ENCODE assay signal across 8 cellular contexts in genomic region chr19:39341720-39342604, GRCh38. TPM values are rescaled to one million over a fixed set of nuclear protein-coding genes. Genes with fewer than 3 reads are reported as not detected.
DNase-seq lines count a peak whose midpoint lies in the region; ATAC-seq and TF ChIP-seq lines count a peak whose summit lies in the region.

A gene with protein sequence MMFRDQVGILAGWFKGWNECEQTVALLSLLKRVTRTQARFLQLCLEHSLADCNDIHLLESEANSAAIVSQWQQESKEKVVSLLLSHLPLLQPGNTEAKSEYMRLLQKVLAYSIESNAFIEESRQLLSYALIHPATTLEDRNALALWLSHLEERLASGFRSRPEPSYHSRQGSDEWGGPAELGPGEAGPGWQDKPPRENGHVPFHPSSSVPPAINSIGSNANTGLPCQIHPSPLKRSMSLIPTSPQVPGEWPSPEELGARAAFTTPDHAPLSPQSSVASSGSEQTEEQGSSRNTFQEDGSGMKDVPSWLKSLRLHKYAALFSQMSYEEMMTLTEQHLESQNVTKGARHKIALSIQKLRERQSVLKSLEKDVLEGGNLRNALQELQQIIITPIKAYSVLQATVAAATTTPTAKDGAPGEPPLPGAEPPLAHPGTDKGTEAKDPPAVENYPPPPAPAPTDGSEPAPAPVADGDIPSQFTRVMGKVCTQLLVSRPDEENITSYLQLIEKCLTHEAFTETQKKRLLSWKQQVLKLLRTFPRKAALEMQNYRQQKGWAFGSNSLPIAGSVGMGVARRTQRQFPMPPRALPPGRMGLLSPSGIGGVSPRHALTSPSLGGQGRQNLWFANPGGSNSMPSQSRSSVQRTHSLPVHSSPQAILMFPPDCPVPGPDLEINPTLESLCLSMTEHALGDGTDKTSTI (plus strand): TSS chr19:39342421. CDS start chr19:39356894, 14,473 bp downstream.

- DNase-seq in CD4-positive, alpha-beta memory T cell: peak; percentile 99 to 100 (median 99)
- DNase-seq in NCI-H82 (lab: John Stamatoyannopoulos, UW) (peak; percentile 100), dorsolateral prefrontal cortex (peak; percentile 97 to 100 (median 98)), lower leg skin (ENCODE audit: low spot score in 2 of 2) (peak; percentile 97 to 100)
- DNase-seq in activated CD4-positive, alpha-beta memory T cell treated with anti-CD3 and anti-CD28 coated beads for 36 hours: peak; percentile 100
- peak; percentile 98 to 99 for DNase-seq in stimulated activated CD4-positive, alpha-beta T cell treated with anti-CD3 and anti-CD28 coated beads, Interleukin-4, amount 100 ng/mL, for 48 hours (ENCODE audit: low read depth in 2 of 2)

- H3K4me1 ChIP-seq in CD4-positive, alpha-beta memory T cell (ENCODE audit: insufficient read depth, low read length): peaks cover 64% of the 10 kb centered on the region

- ATAC-seq in GM19438 (IDR thresholded peaks at IDR 0.05; ENCODE audit: low read depth, unreplicated experiment): peak; percentile 89
- peak; percentile 67 for ATAC-seq in HG03575 (IDR thresholded peaks at IDR 0.05; ENCODE audit: extremely low read depth, insufficient number of reproducible peaks, low FRiP score, unreplicated experiment)

- no peaks in the 10 kb centered on the region for H3K9me3 Mint-ChIP-seq in CD4-positive, alpha-beta memory T cell
- no peaks in the 10 kb centered on the region for H3K9me3 Mint-ChIP-seq in activated CD4-positive, alpha-beta memory T cell treated with anti-CD3 and anti-CD28 coated beads for 36 hours

- WGBS in lower leg skin, 2 donors: 1% methylated on average over 16 to 71 of the region's 105 CpGs

- peak within 1 kb of the TSS; percentile 91 to 98 (median 95) for H3K27ac Mint-ChIP-seq in CD4-positive, alpha-beta memory T cell
- H3K27ac Mint-ChIP-seq in activated CD4-positive, alpha-beta memory T cell treated with anti-CD3 and anti-CD28 coated beads for 36 hours: peak within 1 kb of the TSS; percentile 91

- CTCF ChIA-PET in CD4-positive, alpha-beta memory T cell (lab: Charles Lee; ENCODE audit: partially characterized antibody): interaction anchor here (0.8 to 1.9 kb wide), 6 partner anchors 11 to 94 kb away, joined by 3 to 5 read pairs (median 4); partner anchors contain the start of gene RPS16
- CTCF ChIA-PET in activated CD4-positive, alpha-beta memory T cell treated with anti-CD3 and anti-CD28 coated beads for 36 hours (lab: Charles Lee): interaction anchor here (0.6 to 2.0 kb wide), 15 partner anchors 9 to 503 kb away, joined by 3 to 11 read pairs (median 3); partner anchors contain the start of genes MED29, PAF1 and RPS16

- H3K27ac ChIP-seq in CD4-positive, alpha-beta memory T cell (ENCODE audit: low read depth, low read length): peak within 1 kb of the TSS; percentile 78
- H3K27ac ChIP-seq in dorsolateral prefrontal cortex: peak within 1 kb of the TSS; percentile 59 to 99 (median 91)

- TF ChIP-seq CTCF in dorsolateral prefrontal cortex (IDR thresholded peaks at IDR 0.05 in 54 of 56, conservative IDR thresholded peaks at IDR 0.05 in 2 of 56; ENCODE audit: low read depth in 1 of 56, partially characterized antibody in 56 of 56) (peak; percentile 82 to 98 (median 92)), lower leg skin (IDR thresholded peaks at IDR 0.05) (peak in 1 of 3 donors; percentile 28)

- peak within 1 kb of the TSS; percentile 86 to 91 for H3K4me3 ChIP-seq in CD4-positive, alpha-beta memory T cell (ENCODE audit: low read length in 2 of 2)
- H3K4me3 ChIP-seq in dorsolateral prefrontal cortex (peak within 1 kb of the TSS; percentile 62 to 98 (median 85)), lower leg skin (ENCODE audit: low read depth, poor library complexity, severe bottlenecking) (peak within 1 kb of the TSS; percentile 73)

- POLR2A ChIA-PET in CD4-positive, alpha-beta memory T cell (lab: Charles Lee; ENCODE audit: partially characterized antibody): interaction anchor here (0.6 to 3.7 kb wide), 18 partner anchors 8 to 104 kb away, joined by 3 to 29 read pairs (median 8); partner anchors contain the start of genes IFNL1, MED29, PAF1 and PLEKHG2
- POLR2A ChIA-PET in activated CD4-positive, alpha-beta memory T cell treated with anti-CD3 and anti-CD28 coated beads for 36 hours (lab: Charles Lee): interaction anchor here (0.6 to 1.6 kb wide), 8 partner anchors 14 to 94 kb away, joined by 3 to 8 read pairs (median 4); partner anchors contain the start of genes MED29, PAF1 and RPS16

- intact Hi-C loops in CD4-positive, alpha-beta memory T cell (cut with micrococcal nuclease): loop anchor here (1.0 to 5.0 kb wide), 5 partner anchors 49 to 480 kb away; partner anchors contain the start of genes MED29, PAF1, PAK4 and PLEKHG2
- intact Hi-C loops in activated CD4-positive, alpha-beta memory T cell treated with anti-CD3 and anti-CD28 coated beads for 36 hours (cut with micrococcal nuclease): loop anchor here (1.0 to 10.0 kb wide), 7 partner anchors 9 to 490 kb away; partner anchors contain the start of genes EID2B, MED29, PAF1 and PAK4
- intact Hi-C loops in dorsolateral prefrontal cortex (cut with DNase I): loop anchor here (2.0 to 5.0 kb wide), 2 partner anchors 49 to 65 kb away; partner anchors contain the start of genes MED29 (in 2 of the 2), PAF1 (in 2 of the 2) and ZFP36 (in 1 of the 2)
- intact Hi-C loops in lower leg skin (cut with DNase I; ENCODE audit: low total_unique reads): no loop called here

- H3K4me3 Mint-ChIP-seq in CD4-positive, alpha-beta memory T cell: peak within 1 kb of the TSS; percentile 87 to 99 (median 94)
- peak within 1 kb of the TSS; percentile 98 for H3K4me3 Mint-ChIP-seq in activated CD4-positive, alpha-beta memory T cell treated with anti-CD3 and anti-CD28 coated beads for 36 hours

- no peaks in the 10 kb centered on the region for H3K27me3 ChIP-seq in CD4-positive, alpha-beta memory T cell (ENCODE audit: insufficient read depth, low read length)
- no peaks in the 10 kb centered on the region for H3K27me3 ChIP-seq in dorsolateral prefrontal cortex

- TF ChIP-seq POLR2A in lower leg skin (IDR thresholded peaks at IDR 0.05): peak in 1 of 2 donors; percentile 42

- peaks cover 50 to 77% (median 64%) of the 10 kb centered on the region in 4 donors for H3K4me1 Mint-ChIP-seq in CD4-positive, alpha-beta memory T cell
- H3K4me1 Mint-ChIP-seq in activated CD4-positive, alpha-beta memory T cell treated with anti-CD3 and anti-CD28 coated beads for 36 hours (ENCODE audit: low read depth): peaks cover 65% of the 10 kb centered on the region

- H3K9me3 ChIP-seq in CD4-positive, alpha-beta memory T cell (ENCODE audit: control insufficient read depth in 1 of 2, low read length in 2 of 2): no peaks in the 10 kb centered on the region

- H3K36me3 ChIP-seq in CD4-positive, alpha-beta memory T cell (ENCODE audit: insufficient read depth, low read length): no peaks in the 10 kb centered on the region

- no peaks in the 10 kb centered on the region for H3K27me3 Mint-ChIP-seq in CD4-positive, alpha-beta memory T cell
- H3K27me3 Mint-ChIP-seq in activated CD4-positive, alpha-beta memory T cell treated with anti-CD3 and anti-CD28 coated beads for 36 hours: no peaks in the 10 kb centered on the region

- peaks cover 4 to 23% of the 10 kb centered on the region in 2 donors for H3K36me3 Mint-ChIP-seq in CD4-positive, alpha-beta memory T cell
- peaks cover 9% of the 10 kb centered on the region for H3K36me3 Mint-ChIP-seq in activated CD4-positive, alpha-beta memory T cell treated with anti-CD3 and anti-CD28 coated beads for 36 hours

RNA-seq across cellular contexts. Expression of the gene that starts here (rescaled TPM):
- 10 to 100 TPM; 65.0 to 79.6 TPM for total RNA-seq in CD4-positive, alpha-beta memory T cell
- polyA plus RNA-seq in CD4-positive, alpha-beta memory T cell: 10 to 100 TPM in 1 of 2 donors, 1 to 10 TPM in 1; 7.3 to 20.2 TPM
- 10 to 100 TPM; 49.4 to 51.3 TPM for total RNA-seq in activated CD4-positive, alpha-beta memory T cell treated with anti-CD3 and anti-CD28 coated beads for 36 hours
- total RNA-seq in dorsolateral prefrontal cortex: 100 to 1,000 TPM; 107 to 294 (median 153) TPM
- 100 to 1,000 TPM; 102 to 132 (median 118) TPM for total RNA-seq in lower leg skin

Comparison
In these comparisons a context has a peak if more than half of its experiments do, and no peak if none do; other contexts are left out.
1. Peak in every context shown above with its lines: DNase-seq, ATAC-seq, H3K4me3 ChIP-seq and H3K27ac ChIP-seq.